ENCODE assay signal across 8 cellular contexts in the genomic region with DNA sequence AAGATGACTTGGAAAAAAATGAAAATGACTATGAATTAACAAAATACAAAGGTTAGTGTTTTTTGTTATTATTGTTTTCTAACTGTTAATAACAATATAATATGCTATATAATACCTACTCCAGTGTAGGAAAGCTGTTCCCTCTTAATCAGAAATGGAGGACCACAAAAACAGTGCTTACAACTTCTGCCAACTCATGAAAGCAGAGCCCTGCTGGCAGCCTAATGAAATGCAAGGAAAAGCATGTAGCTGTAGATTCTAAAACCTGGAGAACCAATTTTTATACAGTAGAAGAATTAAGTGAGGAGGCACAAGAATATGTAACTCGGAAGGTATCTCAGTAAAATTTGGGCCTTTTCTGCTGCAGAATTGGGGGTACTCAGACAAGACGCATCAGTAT. TPM values are rescaled to one million over a fixed set of nuclear protein-coding genes. Genes with fewer than 3 reads are reported as not detected.
DNase-seq lines count a peak whose midpoint lies in the region; ATAC-seq and TF ChIP-seq lines count a peak whose summit lies in the region.

No MANE protein-coding gene starts in this region.

- no peaks in the 10 kb centered on the region for H3F3A ChIP-seq in neural cell (ENCODE audit: insufficient read depth, low read length, poor library complexity, severe bottlenecking)

- peaks cover 52% of the 10 kb centered on the region for H3K79me2 ChIP-seq in neural cell (replicated peaks; ENCODE audit: insufficient read depth, low read length)

- H3K4me3 ChIP-seq in MG63 (no peak overlapping the region), cardiac fibroblast (replicated peaks in 1 of 2; ENCODE audit: low read depth in 2 of 2, low read length in 2 of 2) (no peak overlapping the region), neural cell (ENCODE audit: low read length) (no peak overlapping the region)

- TF ChIP-seq CTCF in cardiac fibroblast (IDR thresholded peaks at IDR 0.05; ENCODE audit: low read depth, low read length) = peak; percentile 55
- TF ChIP-seq CTCF in neural cell (IDR thresholded peaks at IDR 0.05; ENCODE audit: poor library complexity, severe bottlenecking) = peak; percentile 29

- no peaks in the 10 kb centered on the region for H4K20me1 ChIP-seq in neural cell (ENCODE audit: insufficient read depth)

- H3K9me2 ChIP-seq in neural cell (ENCODE audit: insufficient read depth, low read length) = no peaks in the 10 kb centered on the region

- H3K27ac ChIP-seq in neural cell (ENCODE audit: low read length) = no peak overlapping the region

- ATAC-seq in GM21528 (IDR thresholded peaks at IDR 0.05; ENCODE audit: low FRiP score, unreplicated experiment) (no peak), GM19397 (IDR thresholded peaks at IDR 0.05; ENCODE audit: unreplicated experiment) (no peak)

- H3K27me3 ChIP-seq in MG63 (no peaks in the 10 kb centered on the region), neural cell (ENCODE audit: insufficient read depth, low read depth, low read length) (no peaks in the 10 kb centered on the region)

- peaks cover 56% of the 10 kb centered on the region for H3K36me3 ChIP-seq in MG63
- peaks cover 11% of the 10 kb centered on the region for H3K36me3 ChIP-seq in neural cell (ENCODE audit: insufficient read depth, low read length)

- no peaks in the 10 kb centered on the region for H3K9me3 ChIP-seq in MG63
- no peaks in the 10 kb centered on the region for H3K9me3 ChIP-seq in neural cell (ENCODE audit: low read length)

- peak; percentile 8 for DNase-seq in NCI-H510A treated with DMSO at 0.1 percent for 48 hours (lab: John Stamatoyannopoulos, UW)
- DNase-seq in NCI-H510A (lab: John Stamatoyannopoulos, UW) = no peak
- DNase-seq in MG63 = peak; percentile 37
- peak; percentile 52 for DNase-seq in cardiac fibroblast (ENCODE audit: low read depth in 2 of 2)
- DNase-seq in COR-L47 (lab: John Stamatoyannopoulos, UW) = no peak

- TF ChIP-seq RAD21 in neural cell (conservative IDR thresholded peaks at IDR 0.05) = no peak

- H3K4me2 ChIP-seq in neural cell (ENCODE audit: low read length) = no peak overlapping the region

- H2AFZ ChIP-seq in neural cell (ENCODE audit: low read depth, low read length) = no peak overlapping the region

- no peak overlapping the region for H3K9ac ChIP-seq in neural cell (ENCODE audit: low read length)

- no peak for TF ChIP-seq EP300 in neural cell (conservative IDR thresholded peaks at IDR 0.05; ENCODE audit: poor library complexity, severe bottlenecking)

TF ChIP-seq in neural cell, 6 proteins besides CTCF, POLR2A, EP300 and RAD21:
- no peak for TF ChIP-seq EZH2 (IDR thresholded peaks at IDR 0.05; ENCODE audit: borderline replicate concordance, insufficient read depth, low read length, poor library complexity, severe bottlenecking)
- no peak for TF ChIP-seq POLR2AphosphoS5 (IDR thresholded peaks at IDR 0.05)
- TF ChIP-seq SMC3 (conservative IDR thresholded peaks at IDR 0.05; ENCODE audit: poor library complexity) = no peak
- no peak for TF ChIP-seq MXI1 (conservative IDR thresholded peaks at IDR 0.05; ENCODE audit: poor library complexity, severe bottlenecking)

RNA-seq across cellular contexts. Expression of gene PHIP, which starts 29.4 kb away (rescaled TPM):
- 7.6 and 15.4 TPM in 2 replicates for total RNA-seq in MG63 (2014; rRNA removed; shearing (Covaris generic); ENCODE audit: low replicate concordance)
- 44.5 and 50.8 TPM in 2 replicates for polyA plus RNA-seq in neural cell
- 133 and 166 TPM in 2 replicates for polyA minus RNA-seq in neural cell

Comparison
In these comparisons a context has a peak if more than half of its experiments do, and no peak if none do; other contexts are left out.
1. DNase-seq: peak in NCI-H510A treated with DMSO at 0.1 percent for 48 hours (single experiment), MG63 (single experiment) and cardiac fibroblast (2 of 2); none in NCI-H510A (single experiment) and COR-L47 (single experiment).